Comparison of ENCODE assay signal across 20 cellular contexts in genomic region chr2:68650645-68651044, GRCh38. TPM values are rescaled to one million over a fixed set of nuclear protein-coding genes. Genes with fewer than 3 reads are reported as not detected.
"Had no signal": no experiment of that assay in that cellular context is flagged by ENCODE, and none has a peak within 500 bp of the region (broad histone marks: within the 10 kb centered on the region; RNA-seq: fewer than 3 reads in every experiment).

No MANE protein-coding gene starts in this region.

- DNase-seq: Karpas-422, KG1, MG63, NCI-H1092, NCI-H1105 treated with DMSO at 0.1 percent for 48 hours, NCI-H1417 treated with DMSO at 0.1 percent for 48 hours, NCI-H146, NCI-H1694 treated with DMSO at 0.1 percent for 48 hours, NCI-H1930, NCI-H2081, NCI-H2107, NCI-H2227 treated with DMSO at 0.1 percent for 48 hours, NCI-H524, NCI-H526 treated with DMSO at 0.1 percent for 48 hours, NCI-H748 treated with DMSO at 0.1 percent for 48 hours, Right ventricle myocardium superior, RPMI8226, SIG-M5 had no signal

RNA-seq across cellular contexts. Expression of gene PROKR1, which starts 7.3 kb away (rescaled TPM):
- total RNA-seq: HT-29, NCI-H460, Right ventricle myocardium superior had no signal
